ENCODE assay signal across 21 cellular contexts in the genomic region with DNA sequence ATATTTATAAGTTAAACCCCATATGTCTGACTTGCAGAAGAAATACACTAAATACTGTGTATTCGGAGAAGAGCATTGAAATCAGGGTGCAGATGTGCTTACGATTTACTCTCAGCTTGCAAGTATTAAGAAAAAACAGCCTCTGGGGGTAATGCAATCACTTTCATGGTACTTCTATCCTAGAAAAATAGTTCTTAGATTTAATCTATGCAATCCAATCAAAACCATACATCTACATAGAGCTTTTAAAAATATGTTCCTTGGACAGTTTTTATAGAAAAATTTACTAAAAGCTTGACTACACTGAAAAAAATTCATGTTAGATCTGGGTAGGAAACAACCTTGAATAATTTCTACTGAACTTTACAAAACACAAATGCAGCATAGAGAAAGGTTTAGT.
DNase-seq lines count a peak whose midpoint lies in the region; ATAC-seq, FAIRE-seq and TF ChIP-seq lines count a peak whose summit lies in the region.
"Had no signal": no experiment of that assay in that cellular context is flagged by ENCODE, and none has a peak within 500 bp of the region (broad histone marks: within the 10 kb centered on the region; RNA-seq: fewer than 3 reads in every experiment).

No MANE protein-coding gene starts in this region.

- H4K91ac ChIP-seq in neuronal stem cell (ENCODE audit: low read depth, low read length, poor library complexity), result no peak overlapping the region

- no peaks in the 10 kb centered on the region for H3K9me3 Mint-ChIP-seq in mesothelial cell of epicardium

- H3K36me3 ChIP-seq in SK-N-MC (ENCODE audit: insufficient read depth, low read length) (no peaks in the 10 kb centered on the region), neuronal stem cell (replicated peaks in 1 of 2; ENCODE audit: control insufficient read depth in 2 of 2, insufficient read depth in 2 of 2, low read length in 2 of 2) (no peaks in the 10 kb centered on the region), kidney (ENCODE audit: control insufficient read depth in 1 of 2, insufficient read depth in 2 of 2, low read length in 2 of 2) (no peaks in the 10 kb centered on the region), psoas muscle (ENCODE audit: insufficient read depth in 1 of 2, low read depth in 1 of 2) (no peaks in the 10 kb centered on the region)
- H3K36me3 ChIP-seq: BLaER1 had no signal

- WGBS in neuronal stem cell (ENCODE audit: extremely low coverage in 2 of 2, insufficient read length in 2 of 2, insufficient replicate concordance in 1 of 2), 2 donors, result no CpG with 5 or more reads among the region's 2 CpGs
- 69 to 81% (median 79%) methylated on average over 2 of the region's 2 CpGs for WGBS in psoas muscle, 3 donors

- POLR2A ChIA-PET in GM10248 (lab: Yijun Ruan, JAX), result no interaction called here

- no peaks in the 10 kb centered on the region for H3K79me1 ChIP-seq in neuronal stem cell (ENCODE audit: low read depth, low read length)

- H2BK120ac ChIP-seq in neuronal stem cell (ENCODE audit: low read depth, low read length), result no peak overlapping the region

- intact Hi-C loops in kidney (cut with DNase I) (no loop called here), psoas muscle (cut with DNase I) (no loop called here)

- H3K36me3 Mint-ChIP-seq in mesothelial cell of epicardium, result no peaks in the 10 kb centered on the region
- H3K36me3 Mint-ChIP-seq: CD14-positive monocyte; CD4-positive, alpha-beta memory T cell had no signal

- H3K4ac ChIP-seq in neuronal stem cell (ENCODE audit: low read length), result no peak overlapping the region

- no peak overlapping the region for H3K4me2 ChIP-seq in neuronal stem cell (ENCODE audit: insufficient read depth, low read length, poor library complexity, severe bottlenecking)
- H3K4me2 ChIP-seq: BLaER1 had no signal

- CTCF ChIA-PET in GM10248 (lab: Yijun Ruan, JAX), result interaction anchor here (0.8 to 1.5 kb wide), 3 partner anchors 17 to 42 kb away, joined by 3 to 4 read pairs (median 3); no protein-coding TSS in a partner anchor

- H2BK12ac ChIP-seq in neuronal stem cell (ENCODE audit: low read length), result no peak overlapping the region

- H3K9ac ChIP-seq in SK-N-MC (ENCODE audit: insufficient read length) (no peak overlapping the region), neuronal stem cell (ENCODE audit: low read depth, low read length, poor library complexity) (no peak overlapping the region), kidney (ENCODE audit: low read length in 2 of 2) (no peak overlapping the region)
- H3K9ac ChIP-seq: BLaER1 had no signal

- peak overlapping the region; percentile 72 for H3K27ac Mint-ChIP-seq in mesothelial cell of epicardium
- H3K27ac Mint-ChIP-seq: CD14-positive monocyte; CD4-positive, alpha-beta memory T cell; HFFc6 had no signal

- H3K14ac ChIP-seq in neuronal stem cell (ENCODE audit: low read length), result no peak overlapping the region

- H2AFZ ChIP-seq in neuronal stem cell (ENCODE audit: low read length), result peak overlapping the region; percentile 49

- TF ChIP-seq CTCF in mesothelial cell of epicardium (IDR thresholded peaks at IDR 0.05; ENCODE audit: unreplicated experiment) (no peak), kidney (IDR thresholded peaks at IDR 0.05; ENCODE audit: borderline replicate concordance, extremely low read depth, insufficient read depth) (no peak), psoas muscle (IDR thresholded peaks at IDR 0.05) (no peak), GM10248 (IDR thresholded peaks at IDR 0.05; ENCODE audit: control extremely low read depth, extremely low read depth, low read depth, missing control alignments) (no peak)

- no peak overlapping the region for H3K4me3 Mint-ChIP-seq in mesothelial cell of epicardium
- H3K4me3 Mint-ChIP-seq: CD14-positive monocyte; CD4-positive, alpha-beta memory T cell; HFFc6 had no signal

- H3K4me1 ChIP-seq in neuronal stem cell (ENCODE audit: control insufficient read depth in 2 of 2, insufficient read depth in 1 of 2, low read depth in 1 of 2, low read length in 2 of 2) (peaks cover 1 to 2% of the 10 kb centered on the region in 2 donors), kidney (ENCODE audit: control insufficient read depth in 1 of 2, insufficient read depth in 1 of 2, low read depth in 1 of 2, low read length in 2 of 2) (no peaks in the 10 kb centered on the region), psoas muscle (no peaks in the 10 kb centered on the region)
- H3K4me1 ChIP-seq: BLaER1 had no signal

- H4K8ac ChIP-seq in neuronal stem cell (ENCODE audit: low read depth, low read length), result no peak overlapping the region

- H2BK5ac ChIP-seq in neuronal stem cell (ENCODE audit: low read length), result no peak overlapping the region

- no peak overlapping the region for H2AK5ac ChIP-seq in neuronal stem cell (ENCODE audit: low read depth, low read length)

- peak overlapping the region; percentile 26; the same call in 1 of the 2 replicates for H3K4me3 ChIP-seq in SK-N-MC
- no peak overlapping the region for H3K4me3 ChIP-seq in neuronal stem cell (ENCODE audit: low read length in 2 of 2)
- H3K4me3 ChIP-seq in kidney (ENCODE audit: low read length in 2 of 2), result no peak overlapping the region
- H3K4me3 ChIP-seq in psoas muscle, result no peak overlapping the region
- H3K4me3 ChIP-seq: BLaER1 had no signal

- no peak overlapping the region for H3K18ac ChIP-seq in neuronal stem cell (ENCODE audit: low read length)

- H3K27ac ChIP-seq in SK-N-MC (no peak overlapping the region), neuronal stem cell (replicated peaks; ENCODE audit: low read length) (no peak overlapping the region), kidney (ENCODE audit: low read depth in 2 of 2, low read length in 2 of 2) (no peak overlapping the region), psoas muscle (no peak overlapping the region)
- H3K27ac ChIP-seq: BLaER1, HL-60 had no signal

- DNase-seq in DMS114 treated with DMSO at 0.1 percent for 48 hours (lab: John Stamatoyannopoulos, UW; ENCODE audit: unreplicated experiment), result peak; percentile 86
- DNase-seq in SK-N-MC (ENCODE audit: low read depth, low spot score), result no peak
- no peak for DNase-seq in mesothelial cell of epicardium (ENCODE audit: low spot score in 2 of 2, unreplicated experiment in 2 of 2)
- no peak for DNase-seq in neuronal stem cell (ENCODE audit: low spot score)
- no peak for DNase-seq in kidney
- DNase-seq in psoas muscle, result no peak
- DNase-seq in GM10248 (ENCODE audit: extremely low spot score), result no peak
- DNase-seq: 8988T; CD4-positive, alpha-beta memory T cell; DND-41; EL; GOT3; H7; HFFc6 had no signal

- peaks cover 36% of the 10 kb centered on the region for H3K4me1 Mint-ChIP-seq in mesothelial cell of epicardium
- H3K4me1 Mint-ChIP-seq: CD4-positive, alpha-beta memory T cell had no signal

- H3K27me3 ChIP-seq in neuronal stem cell (ENCODE audit: control insufficient read depth in 3 of 3, insufficient read depth in 3 of 3, low read depth in 1 of 3, low read length in 3 of 3), result no peaks in the 10 kb centered on the region
- no peaks in the 10 kb centered on the region for H3K27me3 ChIP-seq in psoas muscle (ENCODE audit: insufficient read depth in 3 of 3, low read length in 2 of 3)
- H3K27me3 ChIP-seq: BLaER1 had no signal

- H3K27me3 Mint-ChIP-seq in mesothelial cell of epicardium (ENCODE audit: low read depth), result no peaks in the 10 kb centered on the region
- H3K27me3 Mint-ChIP-seq: CD4-positive, alpha-beta memory T cell had no signal

- H3K9me3 ChIP-seq in SK-N-MC (ENCODE audit: low read depth, low read length), result no peaks in the 10 kb centered on the region
- H3K9me3 ChIP-seq in neuronal stem cell (replicated peaks in 1 of 2; ENCODE audit: control insufficient read depth in 2 of 2, insufficient read depth in 1 of 2, low read depth in 1 of 2, low read length in 2 of 2), result peaks cover 0 to 4% of the 10 kb centered on the region in 2 donors
- no peaks in the 10 kb centered on the region for H3K9me3 ChIP-seq in kidney (ENCODE audit: control insufficient read depth in 1 of 2, low read length in 2 of 2)
- H3K9me3 ChIP-seq in psoas muscle, result no peaks in the 10 kb centered on the region
- H3K9me3 ChIP-seq: BLaER1 had no signal

- no peak for FAIRE-seq in kidney (lab: Jason Lieb, UNC)
- FAIRE-seq: GM12891, GM18507 had no signal

- H3K23ac ChIP-seq in neuronal stem cell (ENCODE audit: low read depth, low read length, poor library complexity), result no peak overlapping the region

- no peak overlapping the region for H2BK15ac ChIP-seq in neuronal stem cell (ENCODE audit: low read length)

- ATAC-seq in GM18502 (IDR thresholded peaks at IDR 0.05; ENCODE audit: poor library complexity, unreplicated experiment) (no peak), psoas muscle (no peak)
- ATAC-seq: HCT116 had no signal
